ENCODE assay signal across 22 cellular contexts in the genomic region with DNA sequence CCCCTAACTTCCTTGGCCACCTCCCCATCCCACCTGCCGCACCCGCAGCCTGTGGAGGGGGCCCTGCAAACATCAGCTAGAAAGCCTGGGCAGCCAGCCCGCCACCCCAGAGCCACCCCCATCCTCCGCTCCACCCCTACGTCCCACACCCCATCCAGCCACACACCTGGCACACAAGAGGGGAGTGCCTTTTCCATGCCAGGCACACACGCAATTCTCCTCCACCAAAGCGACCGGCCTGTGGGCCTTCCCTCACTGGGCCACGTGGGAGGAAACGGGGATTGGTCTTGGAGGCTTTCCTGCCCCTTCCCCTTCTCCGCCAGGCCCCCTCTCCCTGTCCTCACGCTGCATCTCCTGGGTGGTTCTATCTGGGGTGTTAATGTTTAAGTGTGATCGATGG.
"Had no signal": no experiment of that assay in that cellular context is flagged by ENCODE, and none has a peak within 500 bp of the region (broad histone marks: within the 10 kb centered on the region; RNA-seq: fewer than 3 reads in every experiment).

No MANE protein-coding gene starts in this region.

- H3K27me3 Mint-ChIP-seq: activated naive CD8-positive, alpha-beta T cell had no signal

- H3K4me3 ChIP-seq: body of pancreas, colonic mucosa had no signal

- H3K36me3 Mint-ChIP-seq: activated naive CD8-positive, alpha-beta T cell had no signal

- H3K27ac ChIP-seq: body of pancreas, colonic mucosa had no signal

- H3K4me1 Mint-ChIP-seq: activated CD4-positive, alpha-beta memory T cell treated with anti-CD3 and anti-CD28 coated beads, Interleukin-2, amount 10 ng/mL, durations not matched to agents 7 days and 5 days; activated CD4-positive, alpha-beta T cell treated with anti-CD3 and anti-CD28 coated beads, Interleukin-2, amount 10 ng/mL, durations not matched to agents 7 days and 5 days had no signal

- DNase-seq: activated CD4-positive, alpha-beta memory T cell treated with anti-CD3 and anti-CD28 coated beads, Interleukin-2, amount 10 ng/mL, durations not matched to agents 7 days and 5 days; activated CD4-positive, alpha-beta T cell treated with anti-CD3 and anti-CD28 coated beads for 1 hour; activated CD4-positive, alpha-beta T cell treated with anti-CD3 and anti-CD28 coated beads for 4 hours; activated CD4-positive, alpha-beta T cell treated with anti-CD3 and anti-CD28 coated beads, Interleukin-2, amount 10 ng/mL, durations not matched to agents 7 days and 5 days; activated CD4-positive, alpha-beta T cell treated with anti-CD3 and anti-CD28 coated beads, Interleukin-2, amount 50 U/mL, for 4 hours; activated CD8-positive, alpha-beta memory T cell treated with anti-CD3 and anti-CD28 coated beads, Interleukin-2, amount 50 U/mL, for 48 hours; activated effector memory CD4-positive, alpha-beta T cell treated with Interleukin-2 at 50 U/mL for 16 hours; activated gamma-delta T cell treated with Interleukin-2 at 50 U/mL for 16 hours; activated naive CD4-positive, alpha-beta T cell treated with anti-CD3 and anti-CD28 coated beads, Interleukin-2, amount 50 U/mL, for 16 hours; activated naive CD4-positive, alpha-beta T cell treated with Interleukin-2 at 50 U/mL for 16 hours; activated T-cell treated with anti-CD3 and anti-CD28 coated beads for 4 hours; activated T-cell treated with anti-CD3 and anti-CD28 coated beads, Interleukin-2, amount 50 U/mL, for 4 hours; amniotic stem cell; body of pancreas; cerebellar nuclear complex; colonic mucosa; effector CD8-positive, alpha-beta T cell; foreskin fibroblast; T-helper 2 cell had no signal

- ATAC-seq: activated T-cell treated with anti-CD3 and anti-CD28 coated beads, Interleukin-2, amount 50 U/mL, for 4 hours; activated T-helper 17 cell treated with anti-CD3 and anti-CD28 coated beads, Interleukin-2, amount 50 U/mL, for 72 hours; body of pancreas; esophagus mucosa had no signal

- H3K4me1 ChIP-seq: body of pancreas, colonic mucosa had no signal

- H3K27me3 ChIP-seq: body of pancreas had no signal

- H3K9me3 ChIP-seq: body of pancreas, colonic mucosa had no signal

- H3K4me3 Mint-ChIP-seq: activated CD4-positive, alpha-beta memory T cell treated with anti-CD3 and anti-CD28 coated beads, Interleukin-2, amount 10 ng/mL, durations not matched to agents 7 days and 5 days; activated CD4-positive, alpha-beta T cell treated with anti-CD3 and anti-CD28 coated beads, Interleukin-2, amount 10 ng/mL, durations not matched to agents 7 days and 5 days; activated naive CD8-positive, alpha-beta T cell; activated T-cell treated with anti-CD3 and anti-CD28 coated beads, Interleukin-2, amount 50 U/mL, for 4 hours; activated T-helper 17 cell treated with anti-CD3 and anti-CD28 coated beads, Interleukin-2, amount 50 U/mL, for 72 hours had no signal

- H3K27ac Mint-ChIP-seq: activated CD4-positive, alpha-beta memory T cell treated with anti-CD3 and anti-CD28 coated beads, Interleukin-2, amount 10 ng/mL, durations not matched to agents 7 days and 5 days; activated CD4-positive, alpha-beta T cell treated with anti-CD3 and anti-CD28 coated beads, Interleukin-2, amount 10 ng/mL, durations not matched to agents 7 days and 5 days; activated naive CD8-positive, alpha-beta T cell; activated T-helper 17 cell treated with anti-CD3 and anti-CD28 coated beads, Interleukin-2, amount 50 U/mL, for 72 hours had no signal

- H3K36me3 ChIP-seq: colonic mucosa had no signal

- H3K9me3 Mint-ChIP-seq: activated CD4-positive, alpha-beta memory T cell treated with anti-CD3 and anti-CD28 coated beads, Interleukin-2, amount 10 ng/mL, durations not matched to agents 7 days and 5 days; activated CD4-positive, alpha-beta T cell treated with anti-CD3 and anti-CD28 coated beads, Interleukin-2, amount 10 ng/mL, durations not matched to agents 7 days and 5 days; activated T-cell treated with anti-CD3 and anti-CD28 coated beads, Interleukin-2, amount 50 U/mL, for 4 hours; activated T-helper 17 cell treated with anti-CD3 and anti-CD28 coated beads, Interleukin-2, amount 50 U/mL, for 72 hours had no signal
